ENCODE assay signal across 8 cellular contexts in genomic region chr12:27549801-27550652, GRCh38. TPM values are rescaled to one million over a fixed set of nuclear protein-coding genes. Genes with fewer than 3 reads are reported as not detected.
DNase-seq lines count a peak whose midpoint lies in the region; ATAC-seq and TF ChIP-seq lines count a peak whose summit lies in the region.

No MANE protein-coding gene starts in this region.

- H3K9ac ChIP-seq in fibroblast of lung (ENCODE audit: insufficient read depth, low read length) = peak overlapping the region; percentile 29

- H3K27ac Mint-ChIP-seq in HFFc6 = peak overlapping the region; percentile 97
- no peak overlapping the region for H3K27ac Mint-ChIP-seq in activated T-helper 1 cell treated with anti-CD3 and anti-CD28 coated beads, Interleukin-12 subunit alpha, Interleukin-12 subunit beta, Interleukin-2, Interleukin-4 antibody, amounts not matched to agents 30 ng/mL and 10 ng/mL and 1 ng/mL, durations not matched to agents 14 hours and 24 hours and 36 hours

- peak overlapping the region; percentile 73 for H3K4me2 ChIP-seq in fibroblast of lung (ENCODE audit: extremely low read depth, insufficient read depth, low read length)
- H3K4me2 ChIP-seq in osteoblast (ENCODE audit: insufficient read depth, low read length) = peak overlapping the region; percentile 82

- H3K36me3 ChIP-seq in ACC112 (ENCODE audit: insufficient read depth, low read length) (no peaks in the 10 kb centered on the region), fibroblast of lung (ENCODE audit: control insufficient read depth, insufficient read depth, low read length) (no peaks in the 10 kb centered on the region), osteoblast (ENCODE audit: insufficient read depth, low read length) (peaks cover 7% of the 10 kb centered on the region)

- H3K9me3 ChIP-seq in fibroblast of lung (ENCODE audit: control insufficient read depth, insufficient read depth, low read depth, low read length) (no peaks in the 10 kb centered on the region), osteoblast (ENCODE audit: low read depth, low read length) (no peaks in the 10 kb centered on the region)

- H3K27me3 Mint-ChIP-seq in HFFc6 (ENCODE audit: insufficient read depth) = peaks cover 2% of the 10 kb centered on the region; the same call in 1 of the 2 replicates
- peaks cover 6% of the 10 kb centered on the region for H3K27me3 Mint-ChIP-seq in activated T-helper 1 cell treated with anti-CD3 and anti-CD28 coated beads, Interleukin-12 subunit alpha, Interleukin-12 subunit beta, Interleukin-2, Interleukin-4 antibody, amounts not matched to agents 30 ng/mL and 10 ng/mL and 1 ng/mL, durations not matched to agents 14 hours and 24 hours and 36 hours (ENCODE audit: insufficient read depth)

- H3K4me3 Mint-ChIP-seq in HFFc6 = peak overlapping the region; percentile 85
- H3K4me3 Mint-ChIP-seq in activated T-helper 1 cell treated with anti-CD3 and anti-CD28 coated beads, Interleukin-12 subunit alpha, Interleukin-12 subunit beta, Interleukin-2, Interleukin-4 antibody, amounts not matched to agents 30 ng/mL and 10 ng/mL and 1 ng/mL, durations not matched to agents 14 hours and 24 hours and 36 hours = no peak overlapping the region

- no peak for ATAC-seq in GM21360 (IDR thresholded peaks at IDR 0.05; ENCODE audit: unreplicated experiment)

- TF ChIP-seq CTCF in HFFc6 (IDR thresholded peaks at IDR 0.05) (no peak), fibroblast of lung (conservative IDR thresholded peaks at IDR 0.05 in 1 of 2, IDR thresholded peaks at IDR 0.05 in 1 of 2; ENCODE audit: low read depth in 1 of 2, low read length in 2 of 2) (no peak), osteoblast (IDR thresholded peaks at IDR 0.05; ENCODE audit: extremely low read depth, low read depth, low read length) (no peak)

- H3K4me1 ChIP-seq in ACC112 (ENCODE audit: control insufficient read depth, insufficient read depth, low read length, unreplicated experiment) (peaks cover 68% of the 10 kb centered on the region), fibroblast of lung (ENCODE audit: control insufficient read depth, extremely low read depth, insufficient read depth, low read length) (peaks cover 31% of the 10 kb centered on the region), osteoblast (ENCODE audit: insufficient read depth, low read length) (peaks cover 86% of the 10 kb centered on the region)

- H3K79me2 ChIP-seq in ACC112 (ENCODE audit: control insufficient read depth, insufficient read depth, low read length, unreplicated experiment) (peaks cover 87% of the 10 kb centered on the region), fibroblast of lung (ENCODE audit: control insufficient read depth, insufficient read depth, low read length) (peaks cover 71% of the 10 kb centered on the region), osteoblast (ENCODE audit: insufficient read depth, low read length) (peaks cover 92% of the 10 kb centered on the region)

- no peak overlapping the region for H2AFZ ChIP-seq in ACC112 (ENCODE audit: low read length, unreplicated experiment)
- no peak overlapping the region for H2AFZ ChIP-seq in fibroblast of lung (ENCODE audit: low read length)
- no peak overlapping the region for H2AFZ ChIP-seq in osteoblast (ENCODE audit: low read length)

- H4K20me1 ChIP-seq in fibroblast of lung (ENCODE audit: control insufficient read depth, extremely low read depth, insufficient read depth, low read length) (no peaks in the 10 kb centered on the region), osteoblast (ENCODE audit: insufficient read depth, low read length) (peaks cover 4% of the 10 kb centered on the region)

- peaks cover 86% of the 10 kb centered on the region for H3K4me1 Mint-ChIP-seq in HFFc6 (ENCODE audit: low read depth)
- peaks cover 48% of the 10 kb centered on the region for H3K4me1 Mint-ChIP-seq in activated T-helper 1 cell treated with anti-CD3 and anti-CD28 coated beads, Interleukin-12 subunit alpha, Interleukin-12 subunit beta, Interleukin-2, Interleukin-4 antibody, amounts not matched to agents 30 ng/mL and 10 ng/mL and 1 ng/mL, durations not matched to agents 14 hours and 24 hours and 36 hours (ENCODE audit: low read depth)

- peak overlapping the region; percentile 98 for H3K27ac ChIP-seq in ACC112 (ENCODE audit: low read depth, low read length)
- H3K27ac ChIP-seq in fibroblast of lung (ENCODE audit: insufficient read depth, low read length) = peak overlapping the region; percentile 91
- H3K27ac ChIP-seq in osteoblast (ENCODE audit: low read depth, low read length) = peak overlapping the region; percentile 96

- intact Hi-C loops in activated T-helper 1 cell treated with anti-CD3 and anti-CD28 coated beads, Interleukin-12 subunit alpha, Interleukin-12 subunit beta, Interleukin-2, Interleukin-4 antibody, amounts not matched to agents 30 ng/mL and 10 ng/mL and 1 ng/mL, durations not matched to agents 14 hours and 24 hours and 36 hours (cut with micrococcal nuclease) = loop anchor here (2.0 kb wide), 1 partner anchor 15 kb away; no protein-coding TSS in a partner anchor

- no peaks in the 10 kb centered on the region for H3K9me3 Mint-ChIP-seq in HFFc6
- H3K9me3 Mint-ChIP-seq in activated T-helper 1 cell treated with anti-CD3 and anti-CD28 coated beads, Interleukin-12 subunit alpha, Interleukin-12 subunit beta, Interleukin-2, Interleukin-4 antibody, amounts not matched to agents 30 ng/mL and 10 ng/mL and 1 ng/mL, durations not matched to agents 14 hours and 24 hours and 36 hours = no peaks in the 10 kb centered on the region

- H3K27me3 ChIP-seq in ACC112 (ENCODE audit: insufficient read depth, low read length) (no peaks in the 10 kb centered on the region), fibroblast of lung (ENCODE audit: control insufficient read depth, insufficient read depth, low read length) (no peaks in the 10 kb centered on the region), osteoblast (ENCODE audit: insufficient read depth, low read length) (no peaks in the 10 kb centered on the region)

- DNase-seq in HFFc6 (peak; percentile 89), SHP77 treated with DMSO at 0.1 percent for 48 hours (lab: John Stamatoyannopoulos, UW) (peak; percentile 72), fibroblast of lung (ENCODE audit: low read depth in 2 of 2) (peak; percentile 99), osteoblast (ENCODE audit: insufficient read length, low spot score, missing footprints) (no peak), retina (no peak)
- DNase-seq in activated T-helper 1 cell treated with anti-CD3 and anti-CD28 coated beads, Interleukin-12 subunit alpha, Interleukin-12 subunit beta, Interleukin-2, Interleukin-4 antibody, amounts not matched to agents 30 ng/mL and 10 ng/mL and 1 ng/mL, durations not matched to agents 14 hours and 24 hours and 36 hours (ENCODE audit: low spot score) = no peak

- H3K4me3 ChIP-seq in ACC112 (ENCODE audit: low read depth, low read length) (peak overlapping the region; percentile 69), fibroblast of lung (replicated peaks in 1 of 4; ENCODE audit: control extremely low read depth in 1 of 4, insufficient read depth in 1 of 4, low read depth in 3 of 4, low read length in 4 of 4) (peak overlapping the region; percentile 8 to 34 (median 29)), osteoblast (ENCODE audit: insufficient read depth, low read length) (peak overlapping the region; percentile 44)

- H3K36me3 Mint-ChIP-seq in HFFc6 (ENCODE audit: low read depth) = peaks cover 23% of the 10 kb centered on the region
- H3K36me3 Mint-ChIP-seq in activated T-helper 1 cell treated with anti-CD3 and anti-CD28 coated beads, Interleukin-12 subunit alpha, Interleukin-12 subunit beta, Interleukin-2, Interleukin-4 antibody, amounts not matched to agents 30 ng/mL and 10 ng/mL and 1 ng/mL, durations not matched to agents 14 hours and 24 hours and 36 hours (ENCODE audit: low read depth) = peaks cover 4% of the 10 kb centered on the region

RNA-seq across cellular contexts. Expression of gene PPFIBP1, which starts 26.0 kb away (rescaled TPM):
- 100 to 1,000 TPM in 2 of 6 experiments, 10 to 100 TPM in 4; 79.1 to 104 (median 92.0) TPM for total RNA-seq in HFFc6 (2021; fragmentation: NEBNext Ultra II Directional; extraction: Animal tissue kit (Norgen Biotek cat#: 25700))
- 51.4 and 93.0 TPM in 2 replicates for total RNA-seq in fibroblast of lung
- 46.8 and 65.1 TPM in 2 replicates for polyA plus RNA-seq in fibroblast of lung
- polyA plus RNA-seq in fibroblast of lung (2012) = 26.7 and 40.5 TPM in 2 replicates
- 29.9 and 58.7 TPM in 2 replicates for polyA minus RNA-seq in fibroblast of lung (ENCODE audit: low replicate concordance)
- 166 and 179 TPM in 2 replicates for total RNA-seq in osteoblast
- 53.8 and 55.7 TPM in 2 replicates for total RNA-seq in activated T-helper 1 cell treated with anti-CD3 and anti-CD28 coated beads, Interleukin-12 subunit alpha, Interleukin-12 subunit beta, Interleukin-2, Interleukin-4 antibody, amounts not matched to agents 30 ng/mL and 10 ng/mL and 1 ng/mL, durations not matched to agents 14 hours and 24 hours and 36 hours

Comparison
In these comparisons a context has a peak if more than half of its experiments do, and no peak if none do; other contexts are left out.
1. DNase-seq: peak in HFFc6 (single experiment), SHP77 treated with DMSO at 0.1 percent for 48 hours (single experiment) and fibroblast of lung (2 of 2); none in osteoblast (single experiment), activated T-helper 1 cell treated with anti-CD3 and anti-CD28 coated beads, Interleukin-12 subunit alpha, Interleukin-12 subunit beta, Interleukin-2, Interleukin-4 antibody, amounts not matched to agents 30 ng/mL and 10 ng/mL and 1 ng/mL, durations not matched to agents 14 hours and 24 hours and 36 hours (single experiment) and retina (single experiment).
2. Peak in every context shown above with its lines, with median percentiles within 50 percentile points of each other: H3K27ac ChIP-seq and H3K4me3 ChIP-seq.